In genomic region chr7:99325597-99326407, GRCh38 we compare ENCODE assay signal across 8 cellular contexts. TPM values are rescaled to one million over a fixed set of nuclear protein-coding genes. Genes with fewer than 3 reads are reported as not detected.
A peak's percentile ranks its signal among the peaks of the same experiment; 100 is the strongest.
DNase-seq lines count a peak whose midpoint lies in the region; ATAC-seq and TF ChIP-seq lines count a peak whose summit lies in the region.

ARPC1A (plus strand) TSS chr7:99325898; CDS start chr7:99333354, 7,456 bp downstream.

- TF ChIP-seq CTCF in left ventricle myocardium inferior (IDR thresholded peaks at IDR 0.05; ENCODE audit: borderline replicate concordance) = peak; percentile 35
- peak; percentile 51 for TF ChIP-seq CTCF in progenitor cell of endocrine pancreas (IDR thresholded peaks at IDR 0.05; ENCODE audit: unreplicated experiment)
- TF ChIP-seq CTCF in upper lobe of right lung (IDR thresholded peaks at IDR 0.05) = peak; percentile 19

- H3K9me3 ChIP-seq in left ventricle myocardium inferior (replicated peaks) (no peaks in the 10 kb centered on the region), upper lobe of right lung (no peaks in the 10 kb centered on the region)

- peaks cover 36% of the 10 kb centered on the region for H3K4me1 Mint-ChIP-seq in T-helper 1 cell treated with Interleukin-12 subunit alpha and Interleukin-12 subunit beta and Interleukin-4 antibody, amounts not matched to agents 30 μg/mL and 1 μg/mL, for 36 hours (ENCODE audit: low read depth)
- peaks cover 11% of the 10 kb centered on the region for H3K4me1 Mint-ChIP-seq in progenitor cell of endocrine pancreas (ENCODE audit: low read depth)

- no peaks in the 10 kb centered on the region for H3K36me3 ChIP-seq in left ventricle myocardium inferior
- no peaks in the 10 kb centered on the region for H3K36me3 ChIP-seq in upper lobe of right lung

- H3K27ac ChIP-seq in left ventricle myocardium inferior (replicated peaks) (peak within 1 kb of the TSS; percentile 97), upper lobe of right lung (peak within 1 kb of the TSS; percentile 89)

- H3K27me3 ChIP-seq in left ventricle myocardium inferior (ENCODE audit: low read depth) (no peaks in the 10 kb centered on the region), upper lobe of right lung (no peaks in the 10 kb centered on the region)

- H3K27ac Mint-ChIP-seq in T-helper 1 cell treated with Interleukin-12 subunit alpha and Interleukin-12 subunit beta and Interleukin-4 antibody, amounts not matched to agents 30 μg/mL and 1 μg/mL, for 36 hours = peak within 1 kb of the TSS; percentile 86
- peak within 1 kb of the TSS; percentile 84 for H3K27ac Mint-ChIP-seq in progenitor cell of endocrine pancreas

- H3K4me1 ChIP-seq in left ventricle myocardium inferior (peaks cover 77% of the 10 kb centered on the region), upper lobe of right lung (peaks cover 41% of the 10 kb centered on the region)

- H3K4me3 ChIP-seq in left ventricle myocardium inferior = peak within 1 kb of the TSS; percentile 100
- peak within 1 kb of the TSS; percentile 96 for H3K4me3 ChIP-seq in upper lobe of right lung

- H3K36me3 Mint-ChIP-seq in T-helper 1 cell treated with Interleukin-12 subunit alpha and Interleukin-12 subunit beta and Interleukin-4 antibody, amounts not matched to agents 30 μg/mL and 1 μg/mL, for 36 hours (ENCODE audit: low read depth) = peaks cover 10% of the 10 kb centered on the region
- no peaks in the 10 kb centered on the region for H3K36me3 Mint-ChIP-seq in progenitor cell of endocrine pancreas (ENCODE audit: insufficient read depth)

- H3K27me3 Mint-ChIP-seq in T-helper 1 cell treated with Interleukin-12 subunit alpha and Interleukin-12 subunit beta and Interleukin-4 antibody, amounts not matched to agents 30 μg/mL and 1 μg/mL, for 36 hours (ENCODE audit: low read depth) = no peaks in the 10 kb centered on the region
- no peaks in the 10 kb centered on the region for H3K27me3 Mint-ChIP-seq in progenitor cell of endocrine pancreas

- ATAC-seq in GM18498 (IDR thresholded peaks at IDR 0.05; ENCODE audit: unreplicated experiment) (peak; percentile 89), HG02885 (IDR thresholded peaks at IDR 0.05; ENCODE audit: poor library complexity, unreplicated experiment) (peak; percentile 95), upper lobe of right lung (peak; percentile 97)

- H3K4me3 Mint-ChIP-seq in T-helper 1 cell treated with Interleukin-12 subunit alpha and Interleukin-12 subunit beta and Interleukin-4 antibody, amounts not matched to agents 30 μg/mL and 1 μg/mL, for 36 hours = peak within 1 kb of the TSS; percentile 97
- H3K4me3 Mint-ChIP-seq in progenitor cell of endocrine pancreas (ENCODE audit: low read depth) = peak within 1 kb of the TSS; percentile 92

- intact Hi-C loops in left ventricle myocardium inferior (cut with micrococcal nuclease) = no loop called here
- intact Hi-C loops in upper lobe of right lung (cut with DNase I) = no loop called here

- DNase-seq in NCI-H1694 treated with DMSO at 0.1 percent for 48 hours (lab: John Stamatoyannopoulos, UW) (peak; percentile 82), amniotic stem cell (lab: John Stamatoyannopoulos, UW) (peak; percentile 72), left ventricle myocardium inferior (peak; percentile 90), progenitor cell of endocrine pancreas (ENCODE audit: low spot score, unreplicated experiment) (peak; percentile 91), upper lobe of right lung (peak; percentile 96)

- H3K9me3 Mint-ChIP-seq in T-helper 1 cell treated with Interleukin-12 subunit alpha and Interleukin-12 subunit beta and Interleukin-4 antibody, amounts not matched to agents 30 μg/mL and 1 μg/mL, for 36 hours = no peaks in the 10 kb centered on the region
- no peaks in the 10 kb centered on the region for H3K9me3 Mint-ChIP-seq in progenitor cell of endocrine pancreas (ENCODE audit: low read depth)

RNA-seq across cellular contexts. Expression of gene ARPC1A, which starts in this region (rescaled TPM):
- total RNA-seq in left ventricle myocardium inferior = 131 TPM
- total RNA-seq in progenitor cell of endocrine pancreas = 135 and 140 TPM in 2 replicates
- total RNA-seq in upper lobe of right lung = 137 TPM

Comparison
In these comparisons a context has a peak if more than half of its experiments do, and no peak if none do; other contexts are left out.
1. Peak in every context shown above with its lines: DNase-seq, ATAC-seq, H3K4me3 ChIP-seq and H3K27ac ChIP-seq.